ENCODE assay signal across 1 cellular context in genomic region chr18:3250237-3251107, GRCh38.
TF ChIP-seq lines count a peak whose summit lies in the region.

No MANE protein-coding gene starts in this region.

TF ChIP-seq in K562, 482 proteins besides CTCF, POLR2A, EP300 and RAD21 (continued from another document and continues in another):
- TF ChIP-seq SIX5 (IDR thresholded peaks at IDR 0.05; ENCODE audit: borderline replicate concordance in 1 of 2, insufficient read depth in 1 of 2, low read depth in 1 of 2, low read length in 2 of 2) (no peak), HBP1 (CRISPR knock-in tag; IDR thresholded peaks at IDR 0.05) (peak; percentile 60; the same call in 1 of the 2 replicates), BRCA1 (IDR thresholded peaks at IDR 0.05) (no peak), BRCA1 (CRISPR knock-in tag; IDR thresholded peaks at IDR 0.05) (no peak), HEY1 (CRISPR knock-in tag; IDR thresholded peaks at IDR 0.05; ENCODE audit: borderline replicate concordance) (no peak), SIRT6 (IDR thresholded peaks at IDR 0.05; ENCODE audit: low read depth, low read length) (no peak), HNRNPL (IDR thresholded peaks at IDR 0.05; ENCODE audit: low read depth, low read length) (no peak), ETV1 (tag; conservative IDR thresholded peaks at IDR 0.05; ENCODE audit: low read depth) (no peak), GATAD2B (IDR thresholded peaks at IDR 0.05; ENCODE audit: borderline replicate concordance) (no peak), IFI16 (CRISPR knock-in tag; IDR thresholded peaks at IDR 0.05) (no peak), SMAD4 (CRISPR knock-in tag; conservative IDR thresholded peaks at IDR 0.05) (no peak), RBM22 (IDR thresholded peaks at IDR 0.05; ENCODE audit: low read depth, low read length, poor library complexity, severe bottlenecking) (no peak), PHF21A (IDR thresholded peaks at IDR 0.05; ENCODE audit: borderline replicate concordance, low read depth) (no peak), ARID1B (IDR thresholded peaks at IDR 0.05) (no peak), TEAD4 (IDR thresholded peaks at IDR 0.05; ENCODE audit: low read length) (no peak), TEAD4 (CRISPR knock-in tag; IDR thresholded peaks at IDR 0.05; ENCODE audit: borderline replicate concordance) (no peak), SMAD1 (IDR thresholded peaks at IDR 0.05; ENCODE audit: low read depth, low read length, partially characterized antibody) (no peak), GABPB1 (CRISPR knock-in tag; IDR thresholded peaks at IDR 0.05) (peak; percentile 36; the same call in 1 of the 2 replicates), ZNF212 (CRISPR knock-in tag; IDR thresholded peaks at IDR 0.05) (no peak), ZNF395 (CRISPR knock-in tag; IDR thresholded peaks at IDR 0.05) (no peak), CEBPB (tag; IDR thresholded peaks at IDR 0.05) (no peak), MCM7 (IDR thresholded peaks at IDR 0.05) (no peak), USF2 (CRISPR knock-in tag; IDR thresholded peaks at IDR 0.05) (no peak), ZNF445 (CRISPR knock-in tag; IDR thresholded peaks at IDR 0.05; ENCODE audit: low read depth) (no peak), ZNF133 (CRISPR knock-in tag; IDR thresholded peaks at IDR 0.05) (no peak), SNRNP70 (optimal IDR thresholded peaks at IDR 0.05; ENCODE audit: low read depth, low read length) (no peak), SRSF9 (IDR thresholded peaks at IDR 0.05; ENCODE audit: borderline replicate concordance, low read depth, low read length) (no peak), CHCHD3 (CRISPR knock-in tag; IDR thresholded peaks at IDR 0.05) (no peak; the same call in 1 of the 2 replicates), HDAC3 (IDR thresholded peaks at IDR 0.05; ENCODE audit: borderline replicate concordance, partially characterized antibody) (no peak), PBX2 (CRISPR knock-in tag; IDR thresholded peaks at IDR 0.05; ENCODE audit: low read depth) (no peak), PBX2 (tag; conservative IDR thresholded peaks at IDR 0.05; ENCODE audit: low read depth) (no peak), ZNF436 (CRISPR knock-in tag; IDR thresholded peaks at IDR 0.05) (no peak), E2F1 (CRISPR knock-in tag; IDR thresholded peaks at IDR 0.05) (no peak), POLR3A (IDR thresholded peaks at IDR 0.05; ENCODE audit: borderline replicate concordance, extremely low read depth, insufficient read depth, insufficient read length) (no peak), ZNF696 (CRISPR knock-in tag; conservative IDR thresholded peaks at IDR 0.05) (no peak), ETV5 (CRISPR knock-in tag; IDR thresholded peaks at IDR 0.05; ENCODE audit: low read depth) (no peak), MBD2 (IDR thresholded peaks at IDR 0.05; ENCODE audit: borderline replicate concordance, low read depth) (no peak), ZNF75A (CRISPR knock-in tag; IDR thresholded peaks at IDR 0.05) (no peak), NR1H2 (CRISPR knock-in tag; IDR thresholded peaks at IDR 0.05) (no peak)
- TF ChIP-seq, protein P1, sequence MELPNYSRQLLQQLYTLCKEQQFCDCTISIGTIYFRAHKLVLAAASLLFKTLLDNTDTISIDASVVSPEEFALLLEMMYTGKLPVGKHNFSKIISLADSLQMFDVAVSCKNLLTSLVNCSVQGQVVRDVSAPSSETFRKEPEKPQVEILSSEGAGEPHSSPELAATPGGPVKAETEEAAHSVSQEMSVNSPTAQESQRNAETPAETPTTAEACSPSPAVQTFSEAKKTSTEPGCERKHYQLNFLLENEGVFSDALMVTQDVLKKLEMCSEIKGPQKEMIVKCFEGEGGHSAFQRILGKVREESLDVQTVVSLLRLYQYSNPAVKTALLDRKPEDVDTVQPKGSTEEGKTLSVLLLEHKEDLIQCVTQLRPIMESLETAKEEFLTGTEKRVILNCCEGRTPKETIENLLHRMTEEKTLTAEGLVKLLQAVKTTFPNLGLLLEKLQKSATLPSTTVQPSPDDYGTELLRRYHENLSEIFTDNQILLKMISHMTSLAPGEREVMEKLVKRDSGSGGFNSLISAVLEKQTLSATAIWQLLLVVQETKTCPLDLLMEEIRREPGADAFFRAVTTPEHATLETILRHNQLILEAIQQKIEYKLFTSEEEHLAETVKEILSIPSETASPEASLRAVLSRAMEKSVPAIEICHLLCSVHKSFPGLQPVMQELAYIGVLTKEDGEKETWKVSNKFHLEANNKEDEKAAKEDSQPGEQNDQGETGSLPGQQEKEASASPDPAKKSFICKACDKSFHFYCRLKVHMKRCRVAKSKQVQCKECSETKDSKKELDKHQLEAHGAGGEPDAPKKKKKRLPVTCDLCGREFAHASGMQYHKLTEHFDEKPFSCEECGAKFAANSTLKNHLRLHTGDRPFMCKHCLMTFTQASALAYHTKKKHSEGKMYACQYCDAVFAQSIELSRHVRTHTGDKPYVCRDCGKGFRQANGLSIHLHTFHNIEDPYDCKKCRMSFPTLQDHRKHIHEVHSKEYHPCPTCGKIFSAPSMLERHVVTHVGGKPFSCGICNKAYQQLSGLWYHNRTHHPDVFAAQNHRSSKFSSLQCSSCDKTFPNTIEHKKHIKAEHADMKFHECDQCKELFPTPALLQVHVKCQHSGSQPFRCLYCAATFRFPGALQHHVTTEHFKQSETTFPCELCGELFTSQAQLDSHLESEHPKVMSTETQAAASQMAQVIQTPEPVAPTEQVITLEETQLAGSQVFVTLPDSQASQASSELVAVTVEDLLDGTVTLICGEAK (IDR thresholded peaks at IDR 0.05) = no peak
- TF ChIP-seq, protein P1 (CRISPR knock-in tag; IDR thresholded peaks at IDR 0.05) = no peak
- TF ChIP-seq, protein P2, sequence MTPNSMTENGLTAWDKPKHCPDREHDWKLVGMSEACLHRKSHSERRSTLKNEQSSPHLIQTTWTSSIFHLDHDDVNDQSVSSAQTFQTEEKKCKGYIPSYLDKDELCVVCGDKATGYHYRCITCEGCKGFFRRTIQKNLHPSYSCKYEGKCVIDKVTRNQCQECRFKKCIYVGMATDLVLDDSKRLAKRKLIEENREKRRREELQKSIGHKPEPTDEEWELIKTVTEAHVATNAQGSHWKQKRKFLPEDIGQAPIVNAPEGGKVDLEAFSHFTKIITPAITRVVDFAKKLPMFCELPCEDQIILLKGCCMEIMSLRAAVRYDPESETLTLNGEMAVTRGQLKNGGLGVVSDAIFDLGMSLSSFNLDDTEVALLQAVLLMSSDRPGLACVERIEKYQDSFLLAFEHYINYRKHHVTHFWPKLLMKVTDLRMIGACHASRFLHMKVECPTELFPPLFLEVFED (CRISPR knock-in tag; conservative IDR thresholded peaks at IDR 0.05) = no peak
- TF ChIP-seq, protein P3, sequence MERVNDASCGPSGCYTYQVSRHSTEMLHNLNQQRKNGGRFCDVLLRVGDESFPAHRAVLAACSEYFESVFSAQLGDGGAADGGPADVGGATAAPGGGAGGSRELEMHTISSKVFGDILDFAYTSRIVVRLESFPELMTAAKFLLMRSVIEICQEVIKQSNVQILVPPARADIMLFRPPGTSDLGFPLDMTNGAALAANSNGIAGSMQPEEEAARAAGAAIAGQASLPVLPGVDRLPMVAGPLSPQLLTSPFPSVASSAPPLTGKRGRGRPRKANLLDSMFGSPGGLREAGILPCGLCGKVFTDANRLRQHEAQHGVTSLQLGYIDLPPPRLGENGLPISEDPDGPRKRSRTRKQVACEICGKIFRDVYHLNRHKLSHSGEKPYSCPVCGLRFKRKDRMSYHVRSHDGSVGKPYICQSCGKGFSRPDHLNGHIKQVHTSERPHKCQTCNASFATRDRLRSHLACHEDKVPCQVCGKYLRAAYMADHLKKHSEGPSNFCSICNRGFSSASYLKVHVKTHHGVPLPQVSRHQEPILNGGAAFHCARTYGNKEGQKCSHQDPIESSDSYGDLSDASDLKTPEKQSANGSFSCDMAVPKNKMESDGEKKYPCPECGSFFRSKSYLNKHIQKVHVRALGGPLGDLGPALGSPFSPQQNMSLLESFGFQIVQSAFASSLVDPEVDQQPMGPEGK (CRISPR knock-in tag; IDR thresholded peaks at IDR 0.05; ENCODE audit: borderline replicate concordance) = no peak
- TF ChIP-seq, protein P4, sequence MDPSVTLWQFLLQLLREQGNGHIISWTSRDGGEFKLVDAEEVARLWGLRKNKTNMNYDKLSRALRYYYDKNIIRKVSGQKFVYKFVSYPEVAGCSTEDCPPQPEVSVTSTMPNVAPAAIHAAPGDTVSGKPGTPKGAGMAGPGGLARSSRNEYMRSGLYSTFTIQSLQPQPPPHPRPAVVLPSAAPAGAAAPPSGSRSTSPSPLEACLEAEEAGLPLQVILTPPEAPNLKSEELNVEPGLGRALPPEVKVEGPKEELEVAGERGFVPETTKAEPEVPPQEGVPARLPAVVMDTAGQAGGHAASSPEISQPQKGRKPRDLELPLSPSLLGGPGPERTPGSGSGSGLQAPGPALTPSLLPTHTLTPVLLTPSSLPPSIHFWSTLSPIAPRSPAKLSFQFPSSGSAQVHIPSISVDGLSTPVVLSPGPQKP (CRISPR knock-in tag; IDR thresholded peaks at IDR 0.05) = no peak
